Comparison of ENCODE assay signal across 9 cellular contexts in the genomic region with DNA sequence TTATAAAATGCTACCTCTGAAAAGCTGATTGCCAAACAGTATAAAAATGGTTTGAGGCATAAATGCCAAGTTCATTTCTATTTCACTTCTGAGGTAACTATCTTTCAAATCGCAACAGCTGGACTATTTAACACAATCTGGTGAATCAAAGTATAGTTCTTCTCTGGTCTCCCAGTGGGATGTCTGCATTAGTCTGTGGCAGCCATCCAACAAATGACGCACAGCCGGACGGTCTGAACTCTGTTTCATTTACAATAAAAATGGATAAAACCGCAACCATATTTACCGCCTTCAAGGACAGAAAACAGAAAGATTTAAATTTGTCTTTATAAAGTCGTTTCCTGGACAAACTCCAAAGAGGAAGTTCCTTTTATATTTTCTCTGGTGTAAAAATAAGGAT. TPM values are rescaled to one million over a fixed set of nuclear protein-coding genes. Genes with fewer than 3 reads are reported as not detected.
DNase-seq lines count a peak whose midpoint lies in the region; ATAC-seq and TF ChIP-seq lines count a peak whose summit lies in the region.
"Had no signal": no experiment of that assay in that cellular context is flagged by ENCODE, and none has a peak within 500 bp of the region (broad histone marks: within the 10 kb centered on the region; RNA-seq: fewer than 3 reads in every experiment).

No MANE protein-coding gene starts in this region.

- H4K20me1 ChIP-seq in hepatocyte (ENCODE audit: insufficient read depth, poor library complexity, severe bottlenecking), result no peaks in the 10 kb centered on the region

- no peak overlapping the region for H2AFZ ChIP-seq in hepatocyte
- H2AFZ ChIP-seq: parathyroid adenoma had no signal

- no peaks in the 10 kb centered on the region for H3K9me3 Mint-ChIP-seq in activated T-cell treated with anti-CD3 and anti-CD28 coated beads, Interleukin-2, amount 50 U/mL, for 72 hours
- H3K9me3 Mint-ChIP-seq in natural killer cell treated with Interleukin-12 subunit alpha and Interleukin-12 subunit beta and Interleukin-15 and Interleukin-18, amount 100 ng/mL, for 72 hours, result no peaks in the 10 kb centered on the region

- WGBS in adrenal gland, 4 donors, result 33 to 48% (median 44%) methylated on average over 7 of the region's 7 CpGs
- 58% methylated on average over 7 of the region's 7 CpGs for WGBS in hepatocyte (ENCODE audit: low lambda C conversion rate, missing lambda C conversion rate)

- H3K27me3 ChIP-seq in adrenal gland (no peaks in the 10 kb centered on the region), hepatocyte (no peaks in the 10 kb centered on the region)

- in situ Hi-C loops in KBM-7 (cut with MboI; ENCODE audit: low pct_unique_long_range_greater_than_20kb, low sequenced_read_pairs), result no loop called here

- DNase-seq in AG08396 (ENCODE audit: low spot score), result peak; percentile 12
- DNase-seq in KBM-7, result peak; percentile 60
- peak in 5 of 7 donors; percentile 18 to 57 (median 31) for DNase-seq in adrenal gland
- peak; percentile 38 for DNase-seq in hepatocyte (ENCODE audit: low spot score)
- no peak for DNase-seq in DMS53 (lab: John Stamatoyannopoulos, UW)
- no peak for DNase-seq in activated T-cell treated with anti-CD3 and anti-CD28 coated beads, Interleukin-2, amount 50 U/mL, for 72 hours
- no peak for DNase-seq in SHP77 treated with DMSO at 0.1 percent for 48 hours (lab: John Stamatoyannopoulos, UW)
- no peak for DNase-seq in natural killer cell treated with Interleukin-12 subunit alpha and Interleukin-12 subunit beta and Interleukin-15 and Interleukin-18, amount 100 ng/mL, for 72 hours (ENCODE audit: low spot score)

- H3K4me1 ChIP-seq in adrenal gland (replicated peaks in 1 of 2) (peaks cover 7 to 8% of the 10 kb centered on the region in 2 donors), hepatocyte (ENCODE audit: insufficient read depth) (peaks cover 17% of the 10 kb centered on the region)

- H3K27ac ChIP-seq in adrenal gland (no peak overlapping the region), hepatocyte (no peak overlapping the region)
- H3K27ac ChIP-seq: parathyroid adenoma had no signal

- H3K4me3 Mint-ChIP-seq in activated T-cell treated with anti-CD3 and anti-CD28 coated beads, Interleukin-2, amount 50 U/mL, for 72 hours, result no peak overlapping the region
- H3K4me3 Mint-ChIP-seq in natural killer cell treated with Interleukin-12 subunit alpha and Interleukin-12 subunit beta and Interleukin-15 and Interleukin-18, amount 100 ng/mL, for 72 hours, result no peak overlapping the region

- H3K4me2 ChIP-seq in hepatocyte, result peak overlapping the region; percentile 12

- no peak for TF ChIP-seq POLR2A in adrenal gland (IDR thresholded peaks at IDR 0.05)

- peaks cover 41% of the 10 kb centered on the region for H3K27me3 Mint-ChIP-seq in activated T-cell treated with anti-CD3 and anti-CD28 coated beads, Interleukin-2, amount 50 U/mL, for 72 hours (ENCODE audit: low read depth)
- peaks cover 12 to 13% of the 10 kb centered on the region in 2 donors for H3K27me3 Mint-ChIP-seq in natural killer cell treated with Interleukin-12 subunit alpha and Interleukin-12 subunit beta and Interleukin-15 and Interleukin-18, amount 100 ng/mL, for 72 hours

- H3K4me3 ChIP-seq in adrenal gland, result no peak overlapping the region
- no peak overlapping the region for H3K4me3 ChIP-seq in hepatocyte

- H3K79me2 ChIP-seq in hepatocyte, result no peaks in the 10 kb centered on the region
- H3K79me2 ChIP-seq: parathyroid adenoma had no signal

- intact Hi-C loops in adrenal gland (cut with DNase I), result no loop called here

- no peaks in the 10 kb centered on the region for H3K4me1 Mint-ChIP-seq in activated T-cell treated with anti-CD3 and anti-CD28 coated beads, Interleukin-2, amount 50 U/mL, for 72 hours (ENCODE audit: low read depth)
- H3K4me1 Mint-ChIP-seq in natural killer cell treated with Interleukin-12 subunit alpha and Interleukin-12 subunit beta and Interleukin-15 and Interleukin-18, amount 100 ng/mL, for 72 hours (ENCODE audit: low read depth in 2 of 2), result no peaks in the 10 kb centered on the region

- TF ChIP-seq CTCF in adrenal gland (IDR thresholded peaks at IDR 0.05), result no peak
- TF ChIP-seq CTCF in hepatocyte (IDR thresholded peaks at IDR 0.05; ENCODE audit: poor library complexity), result no peak

- H3K36me3 Mint-ChIP-seq in activated T-cell treated with anti-CD3 and anti-CD28 coated beads, Interleukin-2, amount 50 U/mL, for 72 hours (ENCODE audit: insufficient read depth in 2 of 2), result no peaks in the 10 kb centered on the region
- H3K36me3 Mint-ChIP-seq in natural killer cell treated with Interleukin-12 subunit alpha and Interleukin-12 subunit beta and Interleukin-15 and Interleukin-18, amount 100 ng/mL, for 72 hours, result no peaks in the 10 kb centered on the region

- no peaks in the 10 kb centered on the region for H3K9me2 ChIP-seq in hepatocyte (replicated peaks; ENCODE audit: insufficient read depth)

- no peak for ATAC-seq in activated T-cell treated with anti-CD3 and anti-CD28 coated beads, Interleukin-2, amount 50 U/mL, for 72 hours (replicated peaks in 1 of 2)
- no peak for ATAC-seq in natural killer cell treated with Interleukin-12 subunit alpha and Interleukin-12 subunit beta and Interleukin-15 and Interleukin-18, amount 100 ng/mL, for 72 hours

- H3K9me3 ChIP-seq in adrenal gland (replicated peaks in 1 of 3) (no peaks in the 10 kb centered on the region), hepatocyte (ENCODE audit: low read depth) (no peaks in the 10 kb centered on the region)

- no peak overlapping the region for H3K27ac Mint-ChIP-seq in activated T-cell treated with anti-CD3 and anti-CD28 coated beads, Interleukin-2, amount 50 U/mL, for 72 hours
- no peak overlapping the region for H3K27ac Mint-ChIP-seq in natural killer cell treated with Interleukin-12 subunit alpha and Interleukin-12 subunit beta and Interleukin-15 and Interleukin-18, amount 100 ng/mL, for 72 hours

- no peaks in the 10 kb centered on the region for H3K36me3 ChIP-seq in adrenal gland (replicated peaks in 1 of 2)
- no peaks in the 10 kb centered on the region for H3K36me3 ChIP-seq in hepatocyte (replicated peaks; ENCODE audit: insufficient read depth, low read depth)

RNA-seq across cellular contexts. Expression of a gene that starts 41.9 kb away (rescaled TPM):
- total RNA-seq in adrenal gland, result 1 to 10 TPM in 3 of 8 donors, under 1 TPM in 4, not detected in 1; 0.11 to 6.8 (median 0.83) TPM
- under 1 TPM; 0.24 to 0.42 (median 0.37) TPM for polyA plus RNA-seq in adrenal gland
- 0.28 and 0.43 TPM in 2 replicates for total RNA-seq in hepatocyte
- polyA plus RNA-seq in hepatocyte, result 0.24 and 0.75 TPM in 2 replicates
- total RNA-seq in activated T-cell treated with anti-CD3 and anti-CD28 coated beads, Interleukin-2, amount 50 U/mL, for 72 hours, result not detected
- total RNA-seq in natural killer cell treated with Interleukin-12 subunit alpha and Interleukin-12 subunit beta and Interleukin-15 and Interleukin-18, amount 100 ng/mL, for 72 hours, result not detected

Comparison
In these comparisons a context has a peak if more than half of its experiments do, and no peak if none do; other contexts are left out.
1. DNase-seq: peak in AG08396 (single experiment), KBM-7 (single experiment), adrenal gland (5 of 7) and hepatocyte (single experiment); none in DMS53 (single experiment), activated T-cell treated with anti-CD3 and anti-CD28 coated beads, Interleukin-2, amount 50 U/mL, for 72 hours (0 of 2), SHP77 treated with DMSO at 0.1 percent for 48 hours (single experiment) and natural killer cell treated with Interleukin-12 subunit alpha and Interleukin-12 subunit beta and Interleukin-15 and Interleukin-18, amount 100 ng/mL, for 72 hours (single experiment).